Comparison of ENCODE assay signal across 8 cellular contexts in genomic region chr7:132614428-132615076, GRCh38. TPM values are rescaled to one million over a fixed set of nuclear protein-coding genes. Genes with fewer than 3 reads are reported as not detected.
A peak's percentile ranks its signal among the peaks of the same experiment; 100 is the strongest.
DNase-seq lines count a peak whose midpoint lies in the region; ATAC-seq, FAIRE-seq and TF ChIP-seq lines count a peak whose summit lies in the region.

No MANE protein-coding gene starts in this region.

- H3K4me3 ChIP-seq in astrocyte (ENCODE audit: insufficient read depth, low read depth, low read length) = peak overlapping the region; percentile 31
- H3K4me3 ChIP-seq in suprapubic skin = peak overlapping the region; percentile 27

- peaks cover 6% of the 10 kb centered on the region for H3K4me1 Mint-ChIP-seq in activated naive CD8-positive, alpha-beta T cell (ENCODE audit: low read depth)
- H3K4me1 Mint-ChIP-seq in activated naive CD8-positive, alpha-beta T cell treated with anti-CD3 and anti-CD28 coated beads for 36 hours = peaks cover 8% of the 10 kb centered on the region
- peaks cover 20% of the 10 kb centered on the region for H3K4me1 Mint-ChIP-seq in astrocyte (ENCODE audit: low read depth, unreplicated experiment)
- peaks cover 6 to 11% of the 10 kb centered on the region in 2 donors for H3K4me1 Mint-ChIP-seq in immature natural killer cell

- H2AFZ ChIP-seq in astrocyte (ENCODE audit: low read depth, low read length) = peak overlapping the region; percentile 73

- H3K4me1 ChIP-seq in astrocyte (ENCODE audit: insufficient read depth, low read length) (peaks cover 11% of the 10 kb centered on the region), suprapubic skin (peaks cover 9% of the 10 kb centered on the region)

- peaks cover 6% of the 10 kb centered on the region for H3K27me3 Mint-ChIP-seq in activated naive CD8-positive, alpha-beta T cell
- H3K27me3 Mint-ChIP-seq in activated naive CD8-positive, alpha-beta T cell treated with anti-CD3 and anti-CD28 coated beads for 36 hours = peaks cover 9% of the 10 kb centered on the region
- H3K27me3 Mint-ChIP-seq in astrocyte (ENCODE audit: low read depth, unreplicated experiment) (peaks cover 39% of the 10 kb centered on the region), immature natural killer cell (ENCODE audit: low read depth in 3 of 3) (peaks cover 0 to 11% (median 7%) of the 10 kb centered on the region in 3 donors)

- H3K36me3 Mint-ChIP-seq in activated naive CD8-positive, alpha-beta T cell = no peaks in the 10 kb centered on the region
- peaks cover 2% of the 10 kb centered on the region for H3K36me3 Mint-ChIP-seq in activated naive CD8-positive, alpha-beta T cell treated with anti-CD3 and anti-CD28 coated beads for 36 hours
- H3K36me3 Mint-ChIP-seq in astrocyte (ENCODE audit: low read depth, unreplicated experiment) (no peaks in the 10 kb centered on the region), immature natural killer cell (no peaks in the 10 kb centered on the region)

- no peak overlapping the region for H3K27ac ChIP-seq in astrocyte (ENCODE audit: low read depth, low read length)
- no peak overlapping the region for H3K27ac ChIP-seq in suprapubic skin

- no peaks in the 10 kb centered on the region for H4K20me1 ChIP-seq in astrocyte (ENCODE audit: insufficient read depth, low read length)

- H3K4me2 ChIP-seq in astrocyte (ENCODE audit: low read length) = peak overlapping the region; percentile 77

- H3K9me3 Mint-ChIP-seq in activated naive CD8-positive, alpha-beta T cell (ENCODE audit: low read depth) = no peaks in the 10 kb centered on the region
- H3K9me3 Mint-ChIP-seq in activated naive CD8-positive, alpha-beta T cell treated with anti-CD3 and anti-CD28 coated beads for 36 hours = no peaks in the 10 kb centered on the region
- H3K9me3 Mint-ChIP-seq in astrocyte (ENCODE audit: unreplicated experiment) = no peaks in the 10 kb centered on the region
- peaks cover 0 to 1% (median 0%) of the 10 kb centered on the region in 6 donors for H3K9me3 Mint-ChIP-seq in immature natural killer cell

- no peaks in the 10 kb centered on the region for H3K36me3 ChIP-seq in astrocyte (ENCODE audit: insufficient read depth, low read length)
- no peaks in the 10 kb centered on the region for H3K36me3 ChIP-seq in suprapubic skin

- DNase-seq in activated naive CD8-positive, alpha-beta T cell treated with anti-CD3 and anti-CD28 coated beads for 36 hours = no peak
- DNase-seq in astrocyte (ENCODE audit: low read depth) = no peak
- no peak for DNase-seq in immature natural killer cell
- DNase-seq in suprapubic skin (ENCODE audit: low spot score in 2 of 2) = no peak
- no peak for DNase-seq in H54 (ENCODE audit: insufficient read length, low spot score)
- DNase-seq in hepatic stellate cell (ENCODE audit: low spot score) = no peak

- H3K4me3 Mint-ChIP-seq in activated naive CD8-positive, alpha-beta T cell = peak overlapping the region; percentile 55
- no peak overlapping the region for H3K4me3 Mint-ChIP-seq in activated naive CD8-positive, alpha-beta T cell treated with anti-CD3 and anti-CD28 coated beads for 36 hours
- H3K4me3 Mint-ChIP-seq in astrocyte (ENCODE audit: unreplicated experiment) (peak overlapping the region; percentile 63), immature natural killer cell (peak overlapping the region; percentile 25 to 70 (median 26))

- no peak for TF ChIP-seq POLR2A in suprapubic skin (IDR thresholded peaks at IDR 0.05)
- TF ChIP-seq POLR2A in H54 (IDR thresholded peaks at IDR 0.05; ENCODE audit: low read depth, low read length) = no peak

- no peaks in the 10 kb centered on the region for H3K79me2 ChIP-seq in astrocyte (ENCODE audit: insufficient read depth, low read length)

- TF ChIP-seq CTCF in astrocyte (IDR thresholded peaks at IDR 0.05; ENCODE audit: insufficient read depth, low read depth, low read length) (no peak), suprapubic skin (IDR thresholded peaks at IDR 0.05) (no peak)

- H3K27ac Mint-ChIP-seq in activated naive CD8-positive, alpha-beta T cell = no peak overlapping the region
- no peak overlapping the region for H3K27ac Mint-ChIP-seq in activated naive CD8-positive, alpha-beta T cell treated with anti-CD3 and anti-CD28 coated beads for 36 hours
- no peak overlapping the region for H3K27ac Mint-ChIP-seq in astrocyte (ENCODE audit: unreplicated experiment)
- peak overlapping the region in 1 of 6 donors; percentile 21 for H3K27ac Mint-ChIP-seq in immature natural killer cell

- no peak for FAIRE-seq in astrocyte (lab: Jason Lieb, UNC)
- FAIRE-seq in H54 (lab: Jason Lieb, UNC) = no peak

- no peak for ATAC-seq in GM19328 (IDR thresholded peaks at IDR 0.05; ENCODE audit: unreplicated experiment)

- H3K9me3 ChIP-seq in astrocyte (ENCODE audit: insufficient read depth, low read depth, low read length) = no peaks in the 10 kb centered on the region
- H3K9me3 ChIP-seq in suprapubic skin = no peaks in the 10 kb centered on the region

- TF ChIP-seq EP300 in suprapubic skin (IDR thresholded peaks at IDR 0.05) = no peak

- 18% methylated on average over 19 of the region's 19 CpGs for WGBS in suprapubic skin

- H3K27me3 ChIP-seq in astrocyte (ENCODE audit: insufficient read depth, low read length) (peaks cover 3% of the 10 kb centered on the region), suprapubic skin (no peaks in the 10 kb centered on the region)

- peak overlapping the region; percentile 13 for H3K9ac ChIP-seq in astrocyte (ENCODE audit: low read length)

RNA-seq across cellular contexts. Expression of gene PLXNA4, which starts 38.3 kb away (rescaled TPM):
- under 1 TPM; 0.12 to 0.29 TPM for total RNA-seq in activated naive CD8-positive, alpha-beta T cell treated with anti-CD3 and anti-CD28 coated beads for 36 hours
- total RNA-seq in astrocyte = 3.3 and 4.3 TPM in 2 replicates
- polyA plus RNA-seq in immature natural killer cell = 1 to 10 TPM in 1 of 3 donors, under 1 TPM in 2; 0.53 to 1.3 (median 0.56) TPM
- 10 to 100 TPM in 1 of 4 donors, 1 to 10 TPM in 3; 5.4 to 10.7 (median 7.1) TPM for total RNA-seq in suprapubic skin
